21 cellular contexts compared by ENCODE assay signal in the genomic region with DNA sequence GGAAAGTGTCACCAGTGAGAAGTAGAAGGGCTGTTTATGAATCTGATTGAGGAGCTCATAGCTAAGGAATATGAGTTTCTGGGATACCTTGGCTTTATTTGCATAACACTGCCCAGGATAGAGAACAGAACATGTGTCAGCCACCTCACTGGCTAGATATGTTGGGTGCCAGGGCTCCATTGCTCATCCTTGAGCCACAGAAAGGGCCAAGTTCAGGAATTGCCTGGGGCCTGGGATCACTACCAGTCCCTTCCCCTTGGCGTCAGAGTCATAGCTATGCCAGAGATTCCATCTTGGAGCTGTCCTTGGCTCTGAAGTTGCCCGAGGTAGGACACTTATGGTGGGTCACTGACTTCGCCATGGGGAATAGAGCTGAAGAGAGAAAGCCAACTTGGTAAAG. TPM values are rescaled to one million over a fixed set of nuclear protein-coding genes. Genes with fewer than 3 reads are reported as not detected.
A peak's percentile ranks its signal among the peaks of the same experiment; 100 is the strongest.
DNase-seq lines count a peak whose midpoint lies in the region; ATAC-seq and TF ChIP-seq lines count a peak whose summit lies in the region.
"Had no signal": no experiment of that assay in that cellular context is flagged by ENCODE, and none has a peak within 500 bp of the region (broad histone marks: within the 10 kb centered on the region; RNA-seq: fewer than 3 reads in every experiment).

No MANE protein-coding gene starts in this region.

- H3K9me3 Mint-ChIP-seq in HFFc6 (no peaks in the 10 kb centered on the region), type B pancreatic cell (no peaks in the 10 kb centered on the region)
- H3K9me3 Mint-ChIP-seq: CD4-positive, alpha-beta memory T cell had no signal

- H3K36me3 Mint-ChIP-seq in HFFc6 (ENCODE audit: low read depth) (no peaks in the 10 kb centered on the region; the same call in 1 of the 2 replicates), type B pancreatic cell (peaks cover 12% of the 10 kb centered on the region)

- no peak overlapping the region for H3K27ac Mint-ChIP-seq in HFFc6
- H3K27ac Mint-ChIP-seq in type B pancreatic cell = no peak overlapping the region
- H3K27ac Mint-ChIP-seq: CD4-positive, alpha-beta memory T cell had no signal

- peaks cover 29% of the 10 kb centered on the region for H3K36me3 ChIP-seq in RWPE2 (ENCODE audit: low read depth)
- peaks cover 0 to 9% of the 10 kb centered on the region in 2 donors for H3K36me3 ChIP-seq in vagina

- TF ChIP-seq POLR2A in vagina (IDR thresholded peaks at IDR 0.05) = no peak

- intact Hi-C loops in vagina (cut with DNase I) (no loop called here), left cardiac atrium (cut with DNase I) (no loop called here)

- no peaks in the 10 kb centered on the region for H3K4me1 Mint-ChIP-seq in HFFc6 (ENCODE audit: low read depth)
- no peaks in the 10 kb centered on the region for H3K4me1 Mint-ChIP-seq in type B pancreatic cell (ENCODE audit: unreplicated experiment)
- H3K4me1 Mint-ChIP-seq: CD4-positive, alpha-beta memory T cell had no signal

- H3K9me3 ChIP-seq in RWPE2 (ENCODE audit: severe bottlenecking) (no peaks in the 10 kb centered on the region), vagina (no peaks in the 10 kb centered on the region)

- TF ChIP-seq CTCF in HFFc6 (IDR thresholded peaks at IDR 0.05) (no peak), RWPE2 (IDR thresholded peaks at IDR 0.05; ENCODE audit: poor library complexity, severe bottlenecking) (no peak), foreskin keratinocyte (conservative IDR thresholded peaks at IDR 0.05) (no peak), vagina (IDR thresholded peaks at IDR 0.05) (no peak), type B pancreatic cell (conservative IDR thresholded peaks at IDR 0.05) (no peak), omental fat pad (IDR thresholded peaks at IDR 0.05) (no peak)

- H3K4me3 ChIP-seq in RWPE2 (ENCODE audit: severe bottlenecking) (no peak overlapping the region), vagina (no peak overlapping the region)

- H3K27ac ChIP-seq in RWPE2 (ENCODE audit: poor library complexity, severe bottlenecking) (no peak overlapping the region), foreskin keratinocyte (no peak overlapping the region), vagina (no peak overlapping the region)

- H3K27me3 Mint-ChIP-seq in HFFc6 (ENCODE audit: insufficient read depth) (peaks cover 2% of the 10 kb centered on the region; the same call in 1 of the 2 replicates), type B pancreatic cell (no peaks in the 10 kb centered on the region)
- H3K27me3 Mint-ChIP-seq: CD4-positive, alpha-beta memory T cell had no signal

- H3K4me3 Mint-ChIP-seq in HFFc6 = no peak overlapping the region
- no peak overlapping the region for H3K4me3 Mint-ChIP-seq in type B pancreatic cell
- H3K4me3 Mint-ChIP-seq: CD4-positive, alpha-beta memory T cell had no signal

- DNase-seq in HFFc6 (peak; percentile 4), RWPE2 (ENCODE audit: low spot score) (no peak), foreskin keratinocyte (peak; percentile 26 to 84), vagina (ENCODE audit: extremely low spot score in 2 of 2) (no peak), left cardiac atrium (no peak), type B pancreatic cell (ENCODE audit: extremely low spot score, unreplicated experiment) (no peak), omental fat pad (ENCODE audit: low spot score) (no peak)
- DNase-seq: C1 segment of cervical spinal cord; CD4-positive, alpha-beta memory T cell; COR-L47; DMS53; GF-D8; KG1; MM.1S; NCI-H2029; NCI-H446 treated with DMSO at 0.1 percent for 48 hours; NCI-H526; NCI-H82; NK-92 treated with Interleukin-12 subunit alpha and Interleukin-12 subunit beta, amount 100 ng/mL, for 24 hours; PC-3; SHP77 had no signal

- H3K4me1 ChIP-seq in RWPE2 (ENCODE audit: insufficient read depth, poor library complexity, severe bottlenecking) = no peaks in the 10 kb centered on the region
- peaks cover 5% of the 10 kb centered on the region for H3K4me1 ChIP-seq in foreskin keratinocyte
- H3K4me1 ChIP-seq in vagina = no peaks in the 10 kb centered on the region

- H3K27me3 ChIP-seq in RWPE2 (ENCODE audit: insufficient read depth, poor library complexity, severe bottlenecking) (no peaks in the 10 kb centered on the region), foreskin keratinocyte (no peaks in the 10 kb centered on the region), vagina (no peaks in the 10 kb centered on the region)

- ATAC-seq in RWPE2 (ENCODE audit: low read depth) = peak; percentile 55; the same call in 2 of the 3 replicates
- peak; percentile 97 for ATAC-seq in foreskin keratinocyte
- no peak for ATAC-seq in left cardiac atrium
- no peak for ATAC-seq in omental fat pad (ENCODE audit: low FRiP score)
- ATAC-seq: PC-3 had no signal

RNA-seq across cellular contexts. Expression of gene IFT43, which starts 49.0 kb away (rescaled TPM):
- total RNA-seq in HFFc6 (2021; fragmentation: NEBNext Ultra II Directional; extraction: Animal tissue kit (Norgen Biotek cat#: 25700)) = 10 to 100 TPM; 27.1 to 33.4 (median 29.3) TPM
- total RNA-seq in foreskin keratinocyte (29.0 and 29.3 TPM in 2 replicates), vagina (47.4 TPM), left cardiac atrium (10 to 100 TPM; 43.1 to 48.5 TPM), type B pancreatic cell (ENCODE audit: low replicate concordance) (29.9 and 36.9 TPM in 2 replicates), omental fat pad (10 to 100 TPM; 28.7 to 38.8 (median 32.4) TPM)
- 38.0 and 43.0 TPM in 2 replicates for polyA plus RNA-seq in foreskin keratinocyte

RNA-seq across cellular contexts. Expression of gene TGFB3, which starts 52.8 kb away (rescaled TPM):
- 1 to 10 TPM; 4.4 to 9.3 (median 5.0) TPM for total RNA-seq in HFFc6 (2021; fragmentation: NEBNext Ultra II Directional; extraction: Animal tissue kit (Norgen Biotek cat#: 25700))
- 0.99 and 1.0 TPM in 2 replicates for total RNA-seq in foreskin keratinocyte
- polyA plus RNA-seq in foreskin keratinocyte = 0.41 and 0.62 TPM in 2 replicates
- 19.2 TPM for total RNA-seq in vagina
- 10 to 100 TPM; 35.1 to 61.2 TPM for total RNA-seq in left cardiac atrium
- total RNA-seq in type B pancreatic cell (ENCODE audit: low replicate concordance) = 19.2 and 45.3 TPM in 2 replicates
- total RNA-seq in omental fat pad = 10 to 100 TPM in 3 of 4 donors, 1 to 10 TPM in 1; 9.2 to 54.4 (median 29.6) TPM

Comparison
In these comparisons a context has a peak if more than half of its experiments do, and no peak if none do; other contexts are left out.
1. DNase-seq: peak in HFFc6 (single experiment) and foreskin keratinocyte (2 of 2); none in RWPE2 (single experiment), vagina (0 of 2), left cardiac atrium (single experiment), type B pancreatic cell (single experiment) and omental fat pad (single experiment).
2. ATAC-seq: peak in RWPE2 (single experiment) and foreskin keratinocyte (single experiment); none in left cardiac atrium (0 of 2) and omental fat pad (single experiment).